Comparison of ENCODE assay signal across 24 cellular contexts in the genomic region with DNA sequence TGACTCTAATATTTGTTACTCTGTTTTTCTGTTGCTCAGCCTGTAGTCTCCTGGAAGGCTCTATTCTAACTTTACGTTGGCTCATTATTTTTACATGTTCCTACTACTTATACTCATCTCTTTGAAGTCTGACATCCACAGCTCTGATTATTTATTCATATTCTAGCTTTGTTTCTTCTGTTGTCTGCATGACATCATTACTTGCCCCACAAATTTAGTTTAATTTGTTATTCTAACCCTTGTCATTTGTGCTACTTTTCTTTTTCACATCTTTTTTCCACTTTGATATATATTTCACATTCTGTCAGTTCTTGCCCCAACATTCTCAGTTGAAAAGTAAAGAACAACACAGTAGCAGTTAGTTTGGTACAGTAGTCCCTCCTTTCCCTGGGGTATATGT. TPM values are rescaled to one million over a fixed set of nuclear protein-coding genes. Genes with fewer than 3 reads are reported as not detected.
DNase-seq lines count a peak whose midpoint lies in the region; ATAC-seq and TF ChIP-seq lines count a peak whose summit lies in the region.
"Had no signal": no experiment of that assay in that cellular context is flagged by ENCODE, and none has a peak within 500 bp of the region (broad histone marks: within the 10 kb centered on the region; RNA-seq: fewer than 3 reads in every experiment).

No MANE protein-coding gene starts in this region.

- intact Hi-C loops in CD4-positive, alpha-beta memory T cell (cut with micrococcal nuclease) = loop anchor here (2.0 kb wide), 1 partner anchor 48 kb away; no protein-coding TSS in a partner anchor
- intact Hi-C loops in transverse colon (cut with DNase I; ENCODE audit: low total_unique reads) = no loop called here

- no peaks in the 10 kb centered on the region for H3K27me3 Mint-ChIP-seq in activated CD8-positive, alpha-beta memory T cell treated with anti-CD3 and anti-CD28 coated beads, Interleukin-2, amount 10 ng/mL, durations not matched to agents 7 days and 5 days
- H3K27me3 Mint-ChIP-seq in CD4-positive, alpha-beta memory T cell = no peaks in the 10 kb centered on the region
- no peaks in the 10 kb centered on the region for H3K27me3 Mint-ChIP-seq in activated CD8-positive, alpha-beta T cell treated with anti-CD3 and anti-CD28 coated beads, Interleukin-2, amount 10 ng/mL, durations not matched to agents 7 days and 5 days (ENCODE audit: low read depth)
- no peaks in the 10 kb centered on the region for H3K27me3 Mint-ChIP-seq in naive B cell
- H3K27me3 Mint-ChIP-seq: activated CD4-positive, alpha-beta T cell treated with anti-CD3 and anti-CD28 coated beads, Interleukin-2, amount 10 ng/mL, durations not matched to agents 7 days and 5 days; effector memory CD8-positive, alpha-beta T cell had no signal

- 84 to 100% methylated on average over 1 of the region's 1 CpG for WGBS in transverse colon (ENCODE audit: low coverage in 1 of 2), 2 donors

- peaks cover 46% of the 10 kb centered on the region for H3K36me3 ChIP-seq in CD4-positive, alpha-beta memory T cell (ENCODE audit: insufficient read depth, low read length)
- peaks cover 0 to 50% (median 17%) of the 10 kb centered on the region in 4 donors for H3K36me3 ChIP-seq in transverse colon

- CTCF ChIA-PET in activated CD8-positive, alpha-beta memory T cell treated with anti-CD3 and anti-CD28 coated beads, Interleukin-2, amount 10 ng/mL, durations not matched to agents 7 days and 5 days (lab: Charles Lee) = no interaction called here
- CTCF ChIA-PET in CD4-positive, alpha-beta memory T cell (lab: Charles Lee; ENCODE audit: partially characterized antibody) = no interaction called here
- CTCF ChIA-PET in activated CD8-positive, alpha-beta T cell treated with anti-CD3 and anti-CD28 coated beads, Interleukin-2, amount 10 ng/mL, durations not matched to agents 7 days and 5 days (lab: Charles Lee) = interaction anchor here (1.6 to 1.9 kb wide), 2 partner anchors 58 to 84 kb away, joined by 5 read pairs; no protein-coding TSS in a partner anchor

- H3K9me3 ChIP-seq in CD4-positive, alpha-beta memory T cell (ENCODE audit: control insufficient read depth in 1 of 2, low read length in 2 of 2) = no peaks in the 10 kb centered on the region
- H3K9me3 ChIP-seq in transverse colon = no peaks in the 10 kb centered on the region
- H3K9me3 ChIP-seq: left lung, thoracic aorta had no signal

- peaks cover 35% of the 10 kb centered on the region for H3K4me1 ChIP-seq in CD4-positive, alpha-beta memory T cell (ENCODE audit: insufficient read depth, low read length)
- peaks cover 0 to 5% (median 1%) of the 10 kb centered on the region in 4 donors for H3K4me1 ChIP-seq in transverse colon

- no peak overlapping the region for H3K4me3 Mint-ChIP-seq in activated CD8-positive, alpha-beta memory T cell treated with anti-CD3 and anti-CD28 coated beads, Interleukin-2, amount 10 ng/mL, durations not matched to agents 7 days and 5 days
- no peak overlapping the region for H3K4me3 Mint-ChIP-seq in CD4-positive, alpha-beta memory T cell
- no peak overlapping the region for H3K4me3 Mint-ChIP-seq in activated CD8-positive, alpha-beta T cell treated with anti-CD3 and anti-CD28 coated beads, Interleukin-2, amount 10 ng/mL, durations not matched to agents 7 days and 5 days
- no peak overlapping the region for H3K4me3 Mint-ChIP-seq in naive B cell
- H3K4me3 Mint-ChIP-seq: activated CD4-positive, alpha-beta T cell treated with anti-CD3 and anti-CD28 coated beads, Interleukin-2, amount 10 ng/mL, durations not matched to agents 7 days and 5 days; effector memory CD8-positive, alpha-beta T cell had no signal

- POLR2A ChIA-PET in CD4-positive, alpha-beta memory T cell (lab: Charles Lee; ENCODE audit: partially characterized antibody) = interaction anchor here (1.3 to 1.8 kb wide), 2 partner anchors 49 to 55 kb away, joined by 3 to 4 read pairs; no protein-coding TSS in a partner anchor
- POLR2A ChIA-PET in activated CD8-positive, alpha-beta T cell treated with anti-CD3 and anti-CD28 coated beads, Interleukin-2, amount 10 ng/mL, durations not matched to agents 7 days and 5 days (lab: Charles Lee) = no interaction called here

- H3K9me3 Mint-ChIP-seq in activated CD8-positive, alpha-beta memory T cell treated with anti-CD3 and anti-CD28 coated beads, Interleukin-2, amount 10 ng/mL, durations not matched to agents 7 days and 5 days (ENCODE audit: low read depth) = no peaks in the 10 kb centered on the region
- no peaks in the 10 kb centered on the region for H3K9me3 Mint-ChIP-seq in CD4-positive, alpha-beta memory T cell
- H3K9me3 Mint-ChIP-seq in activated CD8-positive, alpha-beta T cell treated with anti-CD3 and anti-CD28 coated beads, Interleukin-2, amount 10 ng/mL, durations not matched to agents 7 days and 5 days (ENCODE audit: insufficient read depth) = no peaks in the 10 kb centered on the region
- H3K9me3 Mint-ChIP-seq in naive B cell = no peaks in the 10 kb centered on the region
- H3K9me3 Mint-ChIP-seq: activated CD4-positive, alpha-beta T cell treated with anti-CD3 and anti-CD28 coated beads, Interleukin-2, amount 10 ng/mL, durations not matched to agents 7 days and 5 days; activated T-helper 2 cell treated with anti-CD3 and anti-CD28 coated beads, Interferon-gamma antibody, Interleukin-2, Interleukin-4, amounts not matched to agents 10 μg/mL and 5 μg/mL and 100 μg/mL, durations not matched to agents 14 hours and 24 hours and 36 hours; effector memory CD8-positive, alpha-beta T cell had no signal

- H3K4me1 Mint-ChIP-seq in activated CD8-positive, alpha-beta memory T cell treated with anti-CD3 and anti-CD28 coated beads, Interleukin-2, amount 10 ng/mL, durations not matched to agents 7 days and 5 days = peaks cover 11% of the 10 kb centered on the region
- H3K4me1 Mint-ChIP-seq in CD4-positive, alpha-beta memory T cell = peaks cover 27 to 46% (median 40%) of the 10 kb centered on the region in 4 donors
- H3K4me1 Mint-ChIP-seq in activated CD8-positive, alpha-beta T cell treated with anti-CD3 and anti-CD28 coated beads, Interleukin-2, amount 10 ng/mL, durations not matched to agents 7 days and 5 days (ENCODE audit: low read depth) = peaks cover 13% of the 10 kb centered on the region
- peaks cover 10 to 25% (median 24%) of the 10 kb centered on the region in 3 donors for H3K4me1 Mint-ChIP-seq in naive B cell

- no peak overlapping the region for H3K4me3 ChIP-seq in CD4-positive, alpha-beta memory T cell (ENCODE audit: low read length in 2 of 2)
- H3K4me3 ChIP-seq in transverse colon = no peak overlapping the region
- H3K4me3 ChIP-seq: K562, left lung, thoracic aorta had no signal

- in situ Hi-C loops in transverse colon (cut with MboI; ENCODE audit: low pct_ligation_motif_present in 1 of 4, low pct_unique_long_range_greater_than_20kb in 1 of 4, low sequenced_read_pairs in 3 of 4) = no loop called here

- TF ChIP-seq POLR2A in transverse colon (IDR thresholded peaks at IDR 0.05) = no peak

- H3K27me3 ChIP-seq in CD4-positive, alpha-beta memory T cell (ENCODE audit: insufficient read depth, low read length) = no peaks in the 10 kb centered on the region
- no peaks in the 10 kb centered on the region for H3K27me3 ChIP-seq in transverse colon
- H3K27me3 ChIP-seq: left lung had no signal

- TF ChIP-seq CTCF in transverse colon (IDR thresholded peaks at IDR 0.05) = no peak

- TF ChIP-seq EP300 in transverse colon (IDR thresholded peaks at IDR 0.05; ENCODE audit: low read depth) = no peak

- DNase-seq in activated CD8-positive, alpha-beta memory T cell treated with anti-CD3 and anti-CD28 coated beads, Interleukin-2, amount 10 ng/mL, durations not matched to agents 7 days and 5 days = no peak
- DNase-seq in activated CD8-positive, alpha-beta memory T cell treated with anti-CD3 and anti-CD28 coated beads, Interleukin-2, amount 50 U/mL, for 4 hours = no peak
- no peak for DNase-seq in CD4-positive, alpha-beta memory T cell
- DNase-seq in activated CD8-positive, alpha-beta T cell treated with anti-CD3 and anti-CD28 coated beads, Interleukin-2, amount 10 ng/mL, durations not matched to agents 7 days and 5 days = no peak
- no peak for DNase-seq in naive B cell
- DNase-seq in stimulated activated CD4-positive, alpha-beta T cell treated with anti-CD3 and anti-CD28 coated beads, Interleukin-4, amount 100 ng/mL, for 4 hours = no peak
- no peak for DNase-seq in transverse colon
- DNase-seq: activated CD4-positive, alpha-beta T cell treated with anti-CD3 and anti-CD28 coated beads, Interleukin-2, amount 10 ng/mL, durations not matched to agents 7 days and 5 days; central memory CD4-positive, alpha-beta T cell; effector memory CD8-positive, alpha-beta T cell; EL; erythroblast; left lung; NCI-H1105; NCI-H187; occipital lobe; SIG-M5; stimulated activated naive CD4-positive, alpha-beta T cell; T1000; WERI-Rb-1 had no signal

- H3K27ac Mint-ChIP-seq in activated CD8-positive, alpha-beta memory T cell treated with anti-CD3 and anti-CD28 coated beads, Interleukin-2, amount 10 ng/mL, durations not matched to agents 7 days and 5 days = peak overlapping the region; percentile 52
- H3K27ac Mint-ChIP-seq in CD4-positive, alpha-beta memory T cell = peak overlapping the region in 4 of 7 donors; percentile 2 to 74 (median 48)
- H3K27ac Mint-ChIP-seq in activated CD8-positive, alpha-beta T cell treated with anti-CD3 and anti-CD28 coated beads, Interleukin-2, amount 10 ng/mL, durations not matched to agents 7 days and 5 days = peak overlapping the region; percentile 47
- H3K27ac Mint-ChIP-seq in naive B cell = peak overlapping the region in 5 of 6 donors; percentile 51 to 82 (median 74)
- H3K27ac Mint-ChIP-seq: activated CD4-positive, alpha-beta T cell treated with anti-CD3 and anti-CD28 coated beads, Interleukin-2, amount 10 ng/mL, durations not matched to agents 7 days and 5 days; activated T-helper 2 cell treated with anti-CD3 and anti-CD28 coated beads, Interferon-gamma antibody, Interleukin-2, Interleukin-4, amounts not matched to agents 10 μg/mL and 5 μg/mL and 100 μg/mL, durations not matched to agents 14 hours and 24 hours and 36 hours had no signal

- ATAC-seq in activated CD8-positive, alpha-beta memory T cell treated with anti-CD3 and anti-CD28 coated beads, Interleukin-2, amount 10 ng/mL, durations not matched to agents 7 days and 5 days = no peak
- ATAC-seq in activated CD8-positive, alpha-beta T cell treated with anti-CD3 and anti-CD28 coated beads, Interleukin-2, amount 10 ng/mL, durations not matched to agents 7 days and 5 days = no peak
- ATAC-seq in naive B cell (ENCODE audit: low read depth in 2 of 2) (no peak), GM18511 (IDR thresholded peaks at IDR 0.05; ENCODE audit: unreplicated experiment) (no peak)
- ATAC-seq: effector memory CD8-positive, alpha-beta T cell; K562 had no signal

- H3K27ac ChIP-seq in CD4-positive, alpha-beta memory T cell (ENCODE audit: low read depth, low read length) = no peak overlapping the region
- no peak overlapping the region for H3K27ac ChIP-seq in transverse colon
- H3K27ac ChIP-seq: left lung, thoracic aorta, WERI-Rb-1 had no signal

- H3K36me3 Mint-ChIP-seq in activated CD8-positive, alpha-beta memory T cell treated with anti-CD3 and anti-CD28 coated beads, Interleukin-2, amount 10 ng/mL, durations not matched to agents 7 days and 5 days = peaks cover 49% of the 10 kb centered on the region
- peaks cover 28 to 75% of the 10 kb centered on the region in 2 donors for H3K36me3 Mint-ChIP-seq in CD4-positive, alpha-beta memory T cell
- peaks cover 54% of the 10 kb centered on the region for H3K36me3 Mint-ChIP-seq in activated CD8-positive, alpha-beta T cell treated with anti-CD3 and anti-CD28 coated beads, Interleukin-2, amount 10 ng/mL, durations not matched to agents 7 days and 5 days (ENCODE audit: low read depth)
- H3K36me3 Mint-ChIP-seq in naive B cell = no peaks in the 10 kb centered on the region

RNA-seq across cellular contexts. Expression of a gene that starts 51.1 kb away (rescaled TPM):
- total RNA-seq in activated CD8-positive, alpha-beta memory T cell treated with anti-CD3 and anti-CD28 coated beads, Interleukin-2, amount 10 ng/mL, durations not matched to agents 7 days and 5 days = 100 to 1,000 TPM; 110 to 127 TPM
- 100 to 1,000 TPM; 213 to 224 TPM for total RNA-seq in CD4-positive, alpha-beta memory T cell
- 100 to 1,000 TPM; 109 to 244 TPM for polyA plus RNA-seq in CD4-positive, alpha-beta memory T cell
- 100 to 1,000 TPM in 1 of 2 experiments, 10 to 100 TPM in 1; 95.1 to 105 TPM for total RNA-seq in activated CD8-positive, alpha-beta T cell treated with anti-CD3 and anti-CD28 coated beads, Interleukin-2, amount 10 ng/mL, durations not matched to agents 7 days and 5 days
- 100 to 1,000 TPM; 165 to 343 (median 213) TPM for polyA plus RNA-seq in naive B cell (ENCODE audit: low read depth in 6 of 6)
- 100 to 1,000 TPM in 3 of 4 donors, 10 to 100 TPM in 1; 86.8 to 362 (median 178) TPM for total RNA-seq in transverse colon
